8 cellular contexts compared by ENCODE assay signal in genomic region chr2:70104231-70105111, GRCh38. TPM values are rescaled to one million over a fixed set of nuclear protein-coding genes. Genes with fewer than 3 reads are reported as not detected.
A peak's percentile ranks its signal among the peaks of the same experiment; 100 is the strongest.
DNase-seq lines count a peak whose midpoint lies in the region; ATAC-seq and TF ChIP-seq lines count a peak whose summit lies in the region.

No MANE protein-coding gene starts in this region.

- peak in 1 of 2 donors; percentile 21 for TF ChIP-seq RAD21 in liver (IDR thresholded peaks at IDR 0.05)

- H3K36me3 ChIP-seq in liver (ENCODE audit: control insufficient read depth in 4 of 4, insufficient read depth in 3 of 4, low read depth in 1 of 4, low read length in 3 of 4) (no peaks in the 10 kb centered on the region), upper lobe of left lung (no peaks in the 10 kb centered on the region)

- peak overlapping the region in 1 of 2 donors; percentile 86 for H3K9ac ChIP-seq in liver (ENCODE audit: low read depth in 1 of 2, low read length in 2 of 2)

- TF ChIP-seq EP300 in upper lobe of left lung (IDR thresholded peaks at IDR 0.05): no peak

- H3K9me3 ChIP-seq in liver (ENCODE audit: control insufficient read depth in 4 of 4, low read length in 3 of 4) (no peaks in the 10 kb centered on the region), upper lobe of left lung (no peaks in the 10 kb centered on the region)

- TF ChIP-seq CTCF in liver (IDR thresholded peaks at IDR 0.05; ENCODE audit: low read depth, low read length, missing input control): no peak
- TF ChIP-seq CTCF in upper lobe of left lung (IDR thresholded peaks at IDR 0.05): no peak

- H3K27ac ChIP-seq in liver (ENCODE audit: low read depth in 1 of 2, low read length in 2 of 2): peak overlapping the region; percentile 66 to 68
- peak overlapping the region in 3 of 4 donors; percentile 5 to 58 (median 47) for H3K27ac ChIP-seq in upper lobe of left lung

- no peak overlapping the region for H3K4me3 ChIP-seq in liver (ENCODE audit: low read depth in 1 of 3, low read length in 3 of 3)
- H3K4me3 ChIP-seq in upper lobe of left lung: peak overlapping the region in 1 of 4 donors; percentile 2

- H3K4me1 Mint-ChIP-seq in activated naive CD8-positive, alpha-beta T cell treated with anti-CD3 and anti-CD28 coated beads, Interleukin-2, amount 50 U/mL, for 24 hours: peaks cover 55% of the 10 kb centered on the region

- H3K9me3 Mint-ChIP-seq in activated naive CD8-positive, alpha-beta T cell treated with anti-CD3 and anti-CD28 coated beads, Interleukin-2, amount 50 U/mL, for 24 hours: no peaks in the 10 kb centered on the region

- ATAC-seq in activated naive CD8-positive, alpha-beta T cell treated with anti-CD3 and anti-CD28 coated beads, Interleukin-2, amount 50 U/mL, for 24 hours: no peak
- peak in 1 of 2 donors; percentile 47 for ATAC-seq in upper lobe of left lung (ENCODE audit: low FRiP score in 2 of 2)
- ATAC-seq in HG03378 (IDR thresholded peaks at IDR 0.05; ENCODE audit: unreplicated experiment): no peak
- ATAC-seq in HG03280 (IDR thresholded peaks at IDR 0.05; ENCODE audit: unreplicated experiment): no peak

- peak; percentile 65 for DNase-seq in GF-D8 (lab: John Stamatoyannopoulos, UW)
- DNase-seq in NCI-H2227 treated with DMSO at 0.1 percent for 48 hours (lab: John Stamatoyannopoulos, UW): peak; percentile 71
- DNase-seq in activated naive CD8-positive, alpha-beta T cell treated with anti-CD3 and anti-CD28 coated beads, Interleukin-2, amount 50 U/mL, for 24 hours: peak; percentile 53
- DNase-seq in upper lobe of left lung: peak in 1 of 2 donors; percentile 55
- no peak for DNase-seq in occipital lobe (lab: John Stamatoyannopoulos, UW)

- H3K4me1 ChIP-seq in liver (ENCODE audit: control insufficient read depth in 4 of 4, insufficient read depth in 4 of 4, low read length in 3 of 4): peaks cover 4 to 22% (median 8%) of the 10 kb centered on the region in 4 donors
- peaks cover 13 to 26% (median 18%) of the 10 kb centered on the region in 4 donors for H3K4me1 ChIP-seq in upper lobe of left lung

- H3K27me3 Mint-ChIP-seq in activated naive CD8-positive, alpha-beta T cell treated with anti-CD3 and anti-CD28 coated beads, Interleukin-2, amount 50 U/mL, for 24 hours: no peaks in the 10 kb centered on the region

- H3K36me3 Mint-ChIP-seq in activated naive CD8-positive, alpha-beta T cell treated with anti-CD3 and anti-CD28 coated beads, Interleukin-2, amount 50 U/mL, for 24 hours (ENCODE audit: low read depth): no peaks in the 10 kb centered on the region

- no peaks in the 10 kb centered on the region for H3K27me3 ChIP-seq in liver (ENCODE audit: control insufficient read depth in 4 of 4, insufficient read depth in 4 of 4, low read length in 3 of 4)
- no peaks in the 10 kb centered on the region for H3K27me3 ChIP-seq in upper lobe of left lung

- H3K4me3 Mint-ChIP-seq in activated naive CD8-positive, alpha-beta T cell treated with anti-CD3 and anti-CD28 coated beads, Interleukin-2, amount 50 U/mL, for 24 hours: peak overlapping the region; percentile 75

- no peak for TF ChIP-seq POLR2A in upper lobe of left lung (IDR thresholded peaks at IDR 0.05)

- WGBS in liver: 22% methylated on average over 11 of the region's 11 CpGs
- WGBS in upper lobe of left lung, 2 donors: 43 to 48% methylated on average over 11 of the region's 11 CpGs

- H3K27ac Mint-ChIP-seq in activated naive CD8-positive, alpha-beta T cell treated with anti-CD3 and anti-CD28 coated beads, Interleukin-2, amount 50 U/mL, for 24 hours: peak overlapping the region; percentile 95

TF ChIP-seq in liver, 16 proteins besides CTCF, POLR2A, EP300 and RAD21:
- no peak for TF ChIP-seq TAF1 (conservative IDR thresholded peaks at IDR 0.05)
- TF ChIP-seq ZBTB33 (IDR thresholded peaks at IDR 0.05): no peak
- no peak for TF ChIP-seq FOXA2 (IDR thresholded peaks at IDR 0.05)
- peak; percentile 41 for TF ChIP-seq SP1 (IDR thresholded peaks at IDR 0.05)
- TF ChIP-seq HNF4A (conservative IDR thresholded peaks at IDR 0.05): peak in 1 of 2 donors; percentile 12
- no peak for TF ChIP-seq HNF4G (IDR thresholded peaks at IDR 0.05)
- no peak for TF ChIP-seq REST (IDR thresholded peaks at IDR 0.05)
- peak; percentile 52 for TF ChIP-seq YY1 (IDR thresholded peaks at IDR 0.05)
- TF ChIP-seq RXRA (IDR thresholded peaks at IDR 0.05): no peak

RNA-seq across cellular contexts. Expression of gene PCBP1, which starts 17.2 kb away (rescaled TPM):
- total RNA-seq in liver (10 to 100 TPM; 64.0 to 87.9 TPM), upper lobe of left lung (100 to 1,000 TPM; 126 to 384 (median 236) TPM), occipital lobe (22.0 TPM)
- polyA plus RNA-seq in liver: 100 to 1,000 TPM in 1 of 2 donors, 10 to 100 TPM in 1; 88.0 to 202 TPM
